In genomic region chr15:98626153-98626552, GRCh38 we compare ENCODE assay signal across 17 cellular contexts. TPM values are rescaled to one million over a fixed set of nuclear protein-coding genes. Genes with fewer than 3 reads are reported as not detected.
DNase-seq lines count a peak whose midpoint lies in the region; ATAC-seq, FAIRE-seq and TF ChIP-seq lines count a peak whose summit lies in the region.
"Had no signal": no experiment of that assay in that cellular context is flagged by ENCODE, and none has a peak within 500 bp of the region (broad histone marks: within the 10 kb centered on the region; RNA-seq: fewer than 3 reads in every experiment).

No MANE protein-coding gene starts in this region.

- peak; percentile 49 to 59; a peak in 5 of 6 replicates for ATAC-seq in A549
- ATAC-seq in T-helper 17 cell, result no peak
- no peak for ATAC-seq in natural killer cell treated with Interleukin-12 subunit alpha and Interleukin-12 subunit beta and Interleukin-15 and Interleukin-18, amount 100 ng/mL, for 72 hours
- ATAC-seq: GM12878 had no signal

- DNase-seq in A549 (ENCODE audit: low read depth in 1 of 2, low spot score in 1 of 2) (no peak), H7 (peak; percentile 54), T-helper 17 cell (no peak), islet precursor cell (peak; percentile 71), cerebellum (ENCODE audit: low spot score) (no peak), NCI-H345 (lab: John Stamatoyannopoulos, UW) (no peak)
- no peak for DNase-seq in natural killer cell treated with Interleukin-12 subunit alpha and Interleukin-12 subunit beta and Interleukin-15 and Interleukin-18, amount 100 ng/mL, for 72 hours (ENCODE audit: low spot score)
- DNase-seq: C1 segment of cervical spinal cord; Calu3; CD4-positive, alpha-beta T cell; DMS 273 treated with DMSO at 0.1 percent for 48 hours; GM23248 had no signal

- H3K4me2 ChIP-seq in A549, result no peak overlapping the region

- no peak for TF ChIP-seq EP300 in A549 (IDR thresholded peaks at IDR 0.05)

- FAIRE-seq in A549 (lab: Jason Lieb, UNC), result no peak
- FAIRE-seq: GM12878, GM18507 had no signal

- no peaks in the 10 kb centered on the region for H3K4me1 Mint-ChIP-seq in T-helper 17 cell
- H3K4me1 Mint-ChIP-seq in natural killer cell treated with Interleukin-12 subunit alpha and Interleukin-12 subunit beta and Interleukin-15 and Interleukin-18, amount 100 ng/mL, for 72 hours (ENCODE audit: low read depth in 2 of 2), result no peaks in the 10 kb centered on the region
- H3K4me1 Mint-ChIP-seq: B cell had no signal

- no peaks in the 10 kb centered on the region for H3K9me3 ChIP-seq in A549
- H3K9me3 ChIP-seq in T-helper 17 cell (ENCODE audit: control insufficient read depth, low read length, poor library complexity, severe bottlenecking), result no peaks in the 10 kb centered on the region
- H3K9me3 ChIP-seq: HAP-1 had no signal

- TF ChIP-seq RAD21 in A549 (conservative IDR thresholded peaks at IDR 0.05 in 1 of 2, IDR thresholded peaks at IDR 0.05 in 1 of 2), result no peak

- 49% methylated on average over 4 of the region's 4 CpGs for WGBS in A549 (ENCODE audit: missing lambda C conversion rate)

- no peaks in the 10 kb centered on the region for H3K27me3 ChIP-seq in H7 (ENCODE audit: control insufficient read depth, insufficient read depth, low read length)

- no peaks in the 10 kb centered on the region for H3K36me3 ChIP-seq in H7 (replicated peaks; ENCODE audit: control insufficient read depth, insufficient read depth, low read length)
- H3K36me3 ChIP-seq: HAP-1 had no signal

- H3K4me3 ChIP-seq in A549, result no peak overlapping the region
- H3K4me3 ChIP-seq in H7 (ENCODE audit: insufficient read depth, low read depth, low read length), result no peak overlapping the region
- H3K4me3 ChIP-seq: GM12878, GM23248, HAP-1 had no signal

- no peak overlapping the region for H3K27ac ChIP-seq in A549
- H3K27ac ChIP-seq: GM23248, HL-60 had no signal

- H3K9me3 Mint-ChIP-seq in natural killer cell treated with Interleukin-12 subunit alpha and Interleukin-12 subunit beta and Interleukin-15 and Interleukin-18, amount 100 ng/mL, for 72 hours, result no peaks in the 10 kb centered on the region
- H3K9me3 Mint-ChIP-seq: CD4-positive, alpha-beta T cell had no signal

- TF ChIP-seq CTCF in A549 (IDR thresholded peaks at IDR 0.05), result no peak

- CTCF ChIA-PET in A549 (lab: Yijun Ruan, JAX), result interaction anchor here (1.1 to 1.2 kb wide), 2 partner anchors 57 to 102 kb away, joined by 3 read pairs; no protein-coding TSS in a partner anchor

- H3K4me3 Mint-ChIP-seq in T-helper 17 cell, result peak overlapping the region; percentile 39
- H3K4me3 Mint-ChIP-seq in natural killer cell treated with Interleukin-12 subunit alpha and Interleukin-12 subunit beta and Interleukin-15 and Interleukin-18, amount 100 ng/mL, for 72 hours, result no peak overlapping the region
- H3K4me3 Mint-ChIP-seq: B cell; CD4-positive, alpha-beta T cell had no signal

- POLR2A ChIA-PET in A549 (lab: Yijun Ruan, JAX), result no interaction called here

- no peak for TF ChIP-seq POLR2A in A549 (IDR thresholded peaks at IDR 0.05; ENCODE audit: low read length)

- H3K36me3 Mint-ChIP-seq in T-helper 17 cell (ENCODE audit: low read depth), result no peaks in the 10 kb centered on the region
- H3K36me3 Mint-ChIP-seq in natural killer cell treated with Interleukin-12 subunit alpha and Interleukin-12 subunit beta and Interleukin-15 and Interleukin-18, amount 100 ng/mL, for 72 hours, result no peaks in the 10 kb centered on the region

- H3K4me1 ChIP-seq in A549, result no peaks in the 10 kb centered on the region
- H3K4me1 ChIP-seq: HAP-1 had no signal

- peaks cover 27% of the 10 kb centered on the region for H3K27me3 Mint-ChIP-seq in T-helper 17 cell
- peaks cover 27 to 39% of the 10 kb centered on the region in 2 donors for H3K27me3 Mint-ChIP-seq in natural killer cell treated with Interleukin-12 subunit alpha and Interleukin-12 subunit beta and Interleukin-15 and Interleukin-18, amount 100 ng/mL, for 72 hours

- no peak overlapping the region for H3K27ac Mint-ChIP-seq in T-helper 17 cell
- no peak overlapping the region for H3K27ac Mint-ChIP-seq in natural killer cell treated with Interleukin-12 subunit alpha and Interleukin-12 subunit beta and Interleukin-15 and Interleukin-18, amount 100 ng/mL, for 72 hours
- H3K27ac Mint-ChIP-seq: B cell; CD4-positive, alpha-beta T cell had no signal

TF ChIP-seq in A549, 52 proteins besides CTCF, POLR2A, EP300 and RAD21:
- TF ChIP-seq ZC3H11A (IDR thresholded peaks at IDR 0.05) (no peak), HMGXB4 (CRISPR knock-in tag; IDR thresholded peaks at IDR 0.05; ENCODE audit: borderline replicate concordance) (no peak), RFX5 (IDR thresholded peaks at IDR 0.05) (no peak), FOSB (CRISPR knock-in tag; IDR thresholded peaks at IDR 0.05) (no peak)
TF ChIP-seq in A549: peak in this region for 0.

RNA-seq across cellular contexts. Expression of gene IGF1R, which starts 22.2 kb away (rescaled TPM):
- polyA plus RNA-seq in A549 (2011; rRNA removed), result 69.5 and 117 TPM in 2 replicates
- polyA plus RNA-seq in A549 (2012; cell fraction: cytosol; rRNA removed), result 53.7 and 64.5 TPM in 2 replicates
- 140 and 145 TPM in 2 replicates for polyA plus RNA-seq in A549 (2012; cell fraction: nucleus; rRNA removed)
- 38.5 to 48.4 TPM (median 42.6 TPM) in 3 replicates for polyA plus RNA-seq in A549 (2017; fragmentation: RNase III; extraction: RNeasy Plus Mini Kit Qiagen cat#74134 plus additional on column Dnase treatment)
- polyA minus RNA-seq in A549 (2011; rRNA and poly(A)+ RNA removed), result 348 and 449 TPM in 2 replicates
- 33.0 and 50.2 TPM in 2 replicates for total RNA-seq in H7 (2014; rRNA removed; shearing (Covaris generic))
- total RNA-seq in T-helper 17 cell, result 10 to 100 TPM; 13.7 to 27.1 TPM
- 68.7 TPM for total RNA-seq in cerebellum
- total RNA-seq in natural killer cell treated with Interleukin-12 subunit alpha and Interleukin-12 subunit beta and Interleukin-15 and Interleukin-18, amount 100 ng/mL, for 72 hours, result 10 to 100 TPM; 10.3 to 12.6 TPM

Comparison
In these comparisons a context has a peak if more than half of its experiments do, and no peak if none do; other contexts are left out.
1. ATAC-seq: peak in A549 (2 of 2); none in T-helper 17 cell (single experiment) and natural killer cell treated with Interleukin-12 subunit alpha and Interleukin-12 subunit beta and Interleukin-15 and Interleukin-18, amount 100 ng/mL, for 72 hours (0 of 2).
2. DNase-seq: peak in H7 (single experiment) and islet precursor cell (single experiment); none in A549 (0 of 2), T-helper 17 cell (0 of 3), cerebellum (single experiment), natural killer cell treated with Interleukin-12 subunit alpha and Interleukin-12 subunit beta and Interleukin-15 and Interleukin-18, amount 100 ng/mL, for 72 hours (single experiment) and NCI-H345 (single experiment).